In the genomic region with DNA sequence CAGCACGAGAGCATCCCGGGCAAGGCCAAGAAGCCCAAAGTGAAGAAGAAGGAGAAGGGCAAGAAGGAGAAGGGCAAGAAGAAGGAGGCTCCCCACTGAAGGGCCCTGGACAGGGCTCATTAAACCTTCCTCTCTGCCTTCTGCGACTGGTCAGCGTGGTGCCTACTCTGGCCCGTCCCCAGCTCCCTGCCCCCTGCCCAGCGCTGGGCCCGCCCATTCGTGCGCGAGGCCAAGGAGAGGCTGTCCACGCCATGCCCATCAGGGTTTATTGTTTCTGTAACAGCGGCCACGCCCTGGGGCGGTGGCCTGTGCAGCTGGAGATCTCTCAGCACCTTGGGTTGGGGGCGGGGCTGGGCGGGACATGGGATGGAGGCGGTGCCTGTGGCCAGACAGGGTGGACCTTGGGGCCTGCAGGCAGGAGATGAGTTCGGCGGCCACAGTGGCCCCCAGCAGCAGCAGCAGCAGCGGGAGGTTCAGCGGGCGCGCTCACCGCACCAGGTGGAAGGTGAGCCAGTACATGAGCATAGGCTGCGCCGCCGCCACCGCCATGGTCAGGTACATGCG, we compare ENCODE assay signal across 8 cellular contexts. TPM values are rescaled to one million over a fixed set of nuclear protein-coding genes. Genes with fewer than 3 reads are reported as not detected.
A peak's percentile ranks its signal among the peaks of the same experiment; 100 is the strongest.
DNase-seq lines count a peak whose midpoint lies in the region; TF ChIP-seq lines count a peak whose summit lies in the region.

No MANE protein-coding gene starts in this region.

- peak overlapping the region; percentile 96 for H3K4me3 Mint-ChIP-seq in Calu3 (ENCODE audit: low read depth, unreplicated experiment)
- H3K4me3 Mint-ChIP-seq in endothelial cell (ENCODE audit: unreplicated experiment): no peak overlapping the region

- peaks cover 9% of the 10 kb centered on the region; the same call in 1 of the 2 replicates for H3K36me3 ChIP-seq in OCI-LY7 (ENCODE audit: insufficient read depth, low read length)

- no peaks in the 10 kb centered on the region for H3K79me2 ChIP-seq in OCI-LY7 (ENCODE audit: insufficient read depth, low read depth, low read length)

- CTCF ChIA-PET in Calu3 (lab: Charles Lee) (interaction anchor here (0.5 to 1.3 kb wide), 7 partner anchors 11 to 166 kb away, joined by 3 to 18 read pairs (median 4); partner anchors contain the start of genes CATSPERG and PSMD8), OCI-LY7 (lab: Charles Lee; ENCODE audit: unreplicated experiment) (no interaction called here)

- H3K9me3 Mint-ChIP-seq in Calu3 (ENCODE audit: low read depth, unreplicated experiment) (no peaks in the 10 kb centered on the region), endothelial cell (ENCODE audit: unreplicated experiment) (no peaks in the 10 kb centered on the region)

- H3K27ac Mint-ChIP-seq in Calu3 (ENCODE audit: unreplicated experiment) (peak overlapping the region; percentile 96), endothelial cell (ENCODE audit: unreplicated experiment) (no peak overlapping the region)

- H3K27me3 Mint-ChIP-seq in Calu3 (ENCODE audit: unreplicated experiment): no peaks in the 10 kb centered on the region
- peaks cover 6% of the 10 kb centered on the region for H3K27me3 Mint-ChIP-seq in endothelial cell (ENCODE audit: unreplicated experiment)

- no peaks in the 10 kb centered on the region for H3K4me1 ChIP-seq in OCI-LY7 (ENCODE audit: insufficient read depth, low read length, poor library complexity, severe bottlenecking)

- no peak overlapping the region for H2AFZ ChIP-seq in OCI-LY7 (ENCODE audit: low read length)

- DNase-seq in Calu3 (peak; percentile 97), NCI-H460 (ENCODE audit: extremely low read depth, low read depth) (peak; percentile 93), endothelial cell (ENCODE audit: low spot score) (peak; percentile 44), myocyte (ENCODE audit: low read depth) (peak; percentile 3), OCI-LY7 (ENCODE audit: low spot score) (no peak), NCI-H1092 (lab: John Stamatoyannopoulos, UW) (no peak), NCI-H2171 (lab: John Stamatoyannopoulos, UW) (no peak), OCI-M2 (lab: John Stamatoyannopoulos, UW; ENCODE audit: unreplicated experiment) (no peak)

- H3K4me2 ChIP-seq in OCI-LY7 (ENCODE audit: low read length): no peak overlapping the region

- H3K4me3 ChIP-seq in OCI-LY7 (ENCODE audit: low read depth, low read length, poor library complexity, severe bottlenecking): no peak overlapping the region

- H3K9me2 ChIP-seq in OCI-LY7 (ENCODE audit: insufficient read depth, low read length): no peaks in the 10 kb centered on the region

- H3K27ac ChIP-seq in OCI-LY7 (ENCODE audit: low read depth, low read length, poor library complexity, severe bottlenecking): no peak overlapping the region

- H3K36me3 Mint-ChIP-seq in Calu3 (ENCODE audit: insufficient read depth, unreplicated experiment) (peaks cover 84% of the 10 kb centered on the region), endothelial cell (ENCODE audit: low read depth, unreplicated experiment) (peaks cover 4% of the 10 kb centered on the region)

- TF ChIP-seq CTCF in Calu3 (IDR thresholded peaks at IDR 0.05; ENCODE audit: unreplicated experiment): no peak
- no peak for TF ChIP-seq CTCF in endothelial cell (IDR thresholded peaks at IDR 0.05; ENCODE audit: unreplicated experiment)
- TF ChIP-seq CTCF in OCI-LY7 (conservative IDR thresholded peaks at IDR 0.05; ENCODE audit: low read length): no peak

- intact Hi-C loops in Calu3 (cut with micrococcal nuclease; ENCODE audit: unreplicated experiment): no loop called here
- intact Hi-C loops in OCI-LY7 (cut with micrococcal nuclease; ENCODE audit: unreplicated experiment): no loop called here

- POLR2A ChIA-PET in OCI-LY7 (lab: Charles Lee): no interaction called here

- no peaks in the 10 kb centered on the region for H3K9me3 ChIP-seq in OCI-LY7 (ENCODE audit: low read length)

- no TSS peak for BruUV-seq in Calu3 (replicated peaks; lab: Mats Ljungman, UMichigan)
- BruUV-seq in OCI-LY7 (replicated peaks; lab: Mats Ljungman, UMichigan): no TSS peak

- H4K20me1 ChIP-seq in OCI-LY7 (ENCODE audit: insufficient read depth, low read length): no peaks in the 10 kb centered on the region

- H3K4me1 Mint-ChIP-seq in Calu3 (ENCODE audit: low read depth, unreplicated experiment) (peaks cover 46% of the 10 kb centered on the region), endothelial cell (ENCODE audit: unreplicated experiment) (peaks cover 9% of the 10 kb centered on the region)

RNA-seq across cellular contexts. Expression of gene C19orf33, which starts 0.9 kb away (rescaled TPM):
- total RNA-seq in Calu3 (2022): 189 and 234 TPM in 2 replicates
- 64.5 and 89.5 TPM in 2 replicates for total RNA-seq in NCI-H460 (2014; rRNA removed; shearing (Covaris generic))
- 7.6 and 21.7 TPM in 2 replicates for polyA plus RNA-seq in NCI-H460 (2014; cell fraction: nucleus; rRNA removed)
- total RNA-seq in endothelial cell (ENCODE audit: unreplicated experiment): 2.7 TPM
- not detected in 2 replicates for total RNA-seq in myocyte
- 0.95 TPM for polyA plus RNA-seq in myocyte (2012)
- total RNA-seq in OCI-LY7 (2014; rRNA removed; shearing (Covaris generic)): not detected in 2 replicates
- not detected in 2 replicates for total RNA-seq in OCI-LY7 (2022)

RNA-seq across cellular contexts. Expression of gene YIF1B, which starts 10.8 kb away (rescaled TPM):
- total RNA-seq in Calu3 (2022): 45.0 and 45.4 TPM in 2 replicates
- 35.9 and 47.5 TPM in 2 replicates for total RNA-seq in NCI-H460 (2014; rRNA removed; shearing (Covaris generic))
- 72.4 and 73.8 TPM in 2 replicates for polyA plus RNA-seq in NCI-H460 (2014; cell fraction: nucleus; rRNA removed)
- total RNA-seq in endothelial cell (ENCODE audit: unreplicated experiment): 55.2 TPM
- 51.6 and 68.5 TPM in 2 replicates for total RNA-seq in myocyte
- polyA plus RNA-seq in myocyte (2012): 75.6 TPM
- total RNA-seq in OCI-LY7 (2014; rRNA removed; shearing (Covaris generic)): 44.3 and 68.3 TPM in 2 replicates
- 59.3 and 64.3 TPM in 2 replicates for total RNA-seq in OCI-LY7 (2022)

RNA-seq across cellular contexts. Expression of gene KCNK6, which starts 14.7 kb away (rescaled TPM):
- total RNA-seq in Calu3 (2022): 3.6 and 4.2 TPM in 2 replicates
- total RNA-seq in NCI-H460 (2014; rRNA removed; shearing (Covaris generic)): 0.15 and 0.26 TPM in 2 replicates
- polyA plus RNA-seq in NCI-H460 (2014; cell fraction: nucleus; rRNA removed): 0.02 and 0.03 TPM in 2 replicates
- 15.8 TPM for total RNA-seq in endothelial cell (ENCODE audit: unreplicated experiment)
- total RNA-seq in myocyte: 1.2 and 2.3 TPM in 2 replicates
- polyA plus RNA-seq in myocyte (2012): 5.8 TPM
- 1.7 and 1.8 TPM in 2 replicates for total RNA-seq in OCI-LY7 (2014; rRNA removed; shearing (Covaris generic))
- 5.4 and 6.9 TPM in 2 replicates for total RNA-seq in OCI-LY7 (2022)

RNA-seq across cellular contexts. Expression of gene CATSPERG, which starts 30.7 kb away (rescaled TPM):
- 9.7 and 11.9 TPM in 2 replicates for total RNA-seq in Calu3 (2022)
- total RNA-seq in NCI-H460 (2014; rRNA removed; shearing (Covaris generic)): 0.69 and 0.81 TPM in 2 replicates
- polyA plus RNA-seq in NCI-H460 (2014; cell fraction: nucleus; rRNA removed): 0.05 and 0.11 TPM in 2 replicates
- 3.2 TPM for total RNA-seq in endothelial cell (ENCODE audit: unreplicated experiment)
- 0.78 and 1.1 TPM in 2 replicates for total RNA-seq in myocyte
- 2.8 TPM for polyA plus RNA-seq in myocyte (2012)
- total RNA-seq in OCI-LY7 (2014; rRNA removed; shearing (Covaris generic)): 1.9 and 4.3 TPM in 2 replicates
- 8.3 and 9.4 TPM in 2 replicates for total RNA-seq in OCI-LY7 (2022)

RNA-seq across cellular contexts. Expression of gene SPINT2, which starts 40.6 kb away (rescaled TPM):
- total RNA-seq in Calu3 (2022) (1,023 and 1,082 TPM in 2 replicates), endothelial cell (ENCODE audit: unreplicated experiment) (93.4 TPM), myocyte (0.11 TPM in 1 of 2 replicates, not detected in the other), OCI-LY7 (2022) (77.2 and 82.2 TPM in 2 replicates)
- total RNA-seq in NCI-H460 (2014; rRNA removed; shearing (Covaris generic)): 0.35 and 0.64 TPM in 2 replicates
- not detected in 2 replicates for polyA plus RNA-seq in NCI-H460 (2014; cell fraction: nucleus; rRNA removed)
- 0.98 TPM for polyA plus RNA-seq in myocyte (2012)
- 36.7 and 59.5 TPM in 2 replicates for total RNA-seq in OCI-LY7 (2014; rRNA removed; shearing (Covaris generic))

Comparison
In these comparisons a context has a peak if more than half of its experiments do, and no peak if none do; other contexts are left out.
1. DNase-seq: peak in Calu3 (single experiment), NCI-H460 (single experiment), endothelial cell (single experiment) and myocyte (single experiment); none in OCI-LY7 (single experiment), NCI-H1092 (single experiment), NCI-H2171 (single experiment) and OCI-M2 (single experiment).
2. RNA of gene C19orf33, which starts 0.9 kb away (total RNA-seq): 189 to 234 TPM in Calu3 and 64.5 to 89.5 TPM in NCI-H460; 2.7 TPM in endothelial cell (single experiment), not detected in OCI-LY7 and not detected in myocyte; every median in the first group is over 10 times any median in the second.